ENCODE assay signal across 8 cellular contexts in genomic region chr9:5338992-5339981, GRCh38. TPM values are rescaled to one million over a fixed set of nuclear protein-coding genes. Genes with fewer than 3 reads are reported as not detected.
DNase-seq lines count a peak whose midpoint lies in the region; ATAC-seq and TF ChIP-seq lines count a peak whose summit lies in the region.
"Not testable (repeated sequence)": the region's sequence is repeated elsewhere in the genome, so short reads cannot be mapped to it uniquely, and the experiment has no call there.

Gene RLN1, minus strand, starts transcription at chr9:5339876. Its CDS starts 130 bp downstream, at chr9:5339746.

- H3K27me3 ChIP-seq in endodermal cell (ENCODE audit: control insufficient read depth, insufficient read depth, low read length, poor library complexity, severe bottlenecking); mesenchymal stem cell (ENCODE audit: control insufficient read depth in 1 of 2, insufficient read depth in 1 of 2, low read length in 2 of 2): not testable (repeated sequence)

- H3K9ac ChIP-seq in endodermal cell (ENCODE audit: extremely low read depth, low read length, poor library complexity, severe bottlenecking); mesenchymal stem cell (ENCODE audit: low read length): not testable (repeated sequence)

- H3K27ac Mint-ChIP-seq in activated T-cell treated with anti-CD3 and anti-CD28 coated beads, Interleukin-2, amount 50 U/mL, for 24 hours, result peak within 1 kb of the TSS; percentile 62
- H3K27ac Mint-ChIP-seq in endodermal cell, result not testable (repeated sequence)

- TF ChIP-seq POLR2A in GM18505 (IDR thresholded peaks at IDR 0.05; ENCODE audit: borderline replicate concordance, extremely low read depth, insufficient read depth, insufficient read length), result not testable (repeated sequence)

- H4K8ac ChIP-seq in mesenchymal stem cell (ENCODE audit: low read length), result peak within 1 kb of the TSS; percentile 28

- not testable (repeated sequence) for H2BK120ac ChIP-seq in mesenchymal stem cell (ENCODE audit: low read depth, low read length)

- H3K4ac ChIP-seq in mesenchymal stem cell (ENCODE audit: low read depth in 1 of 2, low read length in 2 of 2), result not testable (repeated sequence)

- peak within 1 kb of the TSS; percentile 70 for H3K4me3 Mint-ChIP-seq in activated T-cell treated with anti-CD3 and anti-CD28 coated beads, Interleukin-2, amount 50 U/mL, for 24 hours
- peak within 1 kb of the TSS; percentile 33 for H3K4me3 Mint-ChIP-seq in endodermal cell

- H4K91ac ChIP-seq in mesenchymal stem cell (ENCODE audit: low read length), result not testable (repeated sequence)

- not testable (repeated sequence) for H3K18ac ChIP-seq in mesenchymal stem cell (ENCODE audit: low read depth in 1 of 2, low read length in 2 of 2)

- H3K27me3 Mint-ChIP-seq in activated T-cell treated with anti-CD3 and anti-CD28 coated beads, Interleukin-2, amount 50 U/mL, for 24 hours; endodermal cell (ENCODE audit: insufficient read depth): not testable (repeated sequence)

- H2BK5ac ChIP-seq in mesenchymal stem cell (ENCODE audit: low read depth, low read length, poor library complexity, severe bottlenecking), result not testable (repeated sequence)

- H2AK5ac ChIP-seq in mesenchymal stem cell (ENCODE audit: low read length, severe bottlenecking), result not testable (repeated sequence)

- H3K14ac ChIP-seq in mesenchymal stem cell (ENCODE audit: low read length in 2 of 2), result not testable (repeated sequence)

- not testable (repeated sequence) for H3K36me3 ChIP-seq in endodermal cell (ENCODE audit: control insufficient read depth, insufficient read depth, low read length); mesenchymal stem cell (ENCODE audit: control insufficient read depth in 1 of 2, insufficient read depth in 2 of 2, low read depth in 1 of 2, low read length in 2 of 2)

- H3K9me3 Mint-ChIP-seq in activated T-cell treated with anti-CD3 and anti-CD28 coated beads, Interleukin-2, amount 50 U/mL, for 24 hours; endodermal cell: not testable (repeated sequence)

- H3K36me3 Mint-ChIP-seq in activated T-cell treated with anti-CD3 and anti-CD28 coated beads, Interleukin-2, amount 50 U/mL, for 24 hours (ENCODE audit: low read depth); endodermal cell (ENCODE audit: low read depth): not testable (repeated sequence)

- not testable (repeated sequence) for TF ChIP-seq CTCF in endodermal cell (conservative IDR thresholded peaks at IDR 0.05)

- peaks cover 26% of the 10 kb centered on the region for H3K4me1 Mint-ChIP-seq in activated T-cell treated with anti-CD3 and anti-CD28 coated beads, Interleukin-2, amount 50 U/mL, for 24 hours (ENCODE audit: low read depth)
- H3K4me1 Mint-ChIP-seq in endodermal cell, result not testable (repeated sequence)

- 35 to 50% methylated on average over 6 to 14 of the region's 50 CpGs for WGBS in endodermal cell (ENCODE audit: insufficient coverage in 1 of 2, insufficient read length in 1 of 2), 2 experiments
- WGBS in mesenchymal stem cell, result 12% methylated on average over 14 of the region's 50 CpGs

- not testable (repeated sequence) for H2BK15ac ChIP-seq in mesenchymal stem cell (ENCODE audit: low read depth, poor library complexity, severe bottlenecking)

- not testable (repeated sequence) for H3K9me3 ChIP-seq in endodermal cell (ENCODE audit: control insufficient read depth, low read length); mesenchymal stem cell (ENCODE audit: control insufficient read depth, low read length)

- not testable (repeated sequence) for H3K27ac ChIP-seq in endodermal cell (ENCODE audit: low read depth, low read length); mesenchymal stem cell (ENCODE audit: low read length, poor library complexity, severe bottlenecking)

- H3K79me1 ChIP-seq in mesenchymal stem cell (replicated peaks; ENCODE audit: low read length, poor library complexity, severe bottlenecking), result not testable (repeated sequence)

- not testable (repeated sequence) for H3K4me2 ChIP-seq in mesenchymal stem cell (ENCODE audit: low read length, poor library complexity, severe bottlenecking)

- H2BK12ac ChIP-seq in mesenchymal stem cell (ENCODE audit: low read length in 2 of 2), result not testable (repeated sequence)

- DNase-seq in NK-92 treated with Interleukin-12 subunit alpha and Interleukin-12 subunit beta, amount 100 ng/mL, for 24 hours (lab: John Stamatoyannopoulos, UW), result peak; percentile 1
- DNase-seq in activated T-cell treated with anti-CD3 and anti-CD28 coated beads, Interleukin-2, amount 50 U/mL, for 24 hours, result peak; percentile 69
- DNase-seq in endodermal cell, result peak; percentile 78
- DNase-seq in mesenchymal stem cell, result not testable (repeated sequence)
- DNase-seq in stimulated activated CD8-positive, alpha-beta memory T cell treated with anti-CD3 and anti-CD28 coated beads, Interleukin-4, amount 100 ng/mL, for 48 hours, result peak; percentile 38

- ATAC-seq in GM18505 (IDR thresholded peaks at IDR 0.05; ENCODE audit: unreplicated experiment) (peak; percentile 98), GM21576 (IDR thresholded peaks at IDR 0.05; ENCODE audit: unreplicated experiment) (peak; percentile 100), HG03139 (IDR thresholded peaks at IDR 0.05; ENCODE audit: unreplicated experiment) (peak; percentile 97)

- H3K4me3 ChIP-seq in endodermal cell (ENCODE audit: low read length); mesenchymal stem cell (ENCODE audit: insufficient read depth in 1 of 2, low read depth in 1 of 2, low read length in 2 of 2): not testable (repeated sequence)

- peak within 1 kb of the TSS; percentile 61 for H2AFZ ChIP-seq in mesenchymal stem cell (ENCODE audit: low read depth, low read length)

- H3K4me1 ChIP-seq in endodermal cell (ENCODE audit: control insufficient read depth, insufficient read depth, low read length); mesenchymal stem cell (ENCODE audit: control insufficient read depth, insufficient read depth, low read depth, low read length): not testable (repeated sequence)

- H3K23ac ChIP-seq in mesenchymal stem cell (ENCODE audit: low read length in 2 of 2), result not testable (repeated sequence)

RNA-seq across cellular contexts. Expression of gene RLN1, which starts in this region (rescaled TPM):
- total RNA-seq in endodermal cell, result under 1 TPM; 0.97 to 0.99 TPM
- polyA plus RNA-seq in endodermal cell (2013, experiment 1 of 2), result 0.64 TPM
- polyA plus RNA-seq in endodermal cell (2013, experiment 2 of 2), result not detected
- 0.11 TPM for polyA plus RNA-seq in mesenchymal stem cell (2013, experiment 1 of 2)
- polyA plus RNA-seq in mesenchymal stem cell (2013, experiment 2 of 2), result not detected

Comparison
In these comparisons a context has a peak if more than half of its experiments do, and no peak if none do; other contexts are left out.
1. Peak in DNase-seq in endodermal cell; RNA of the gene not detected or under 1 TPM.